In the genomic region with DNA sequence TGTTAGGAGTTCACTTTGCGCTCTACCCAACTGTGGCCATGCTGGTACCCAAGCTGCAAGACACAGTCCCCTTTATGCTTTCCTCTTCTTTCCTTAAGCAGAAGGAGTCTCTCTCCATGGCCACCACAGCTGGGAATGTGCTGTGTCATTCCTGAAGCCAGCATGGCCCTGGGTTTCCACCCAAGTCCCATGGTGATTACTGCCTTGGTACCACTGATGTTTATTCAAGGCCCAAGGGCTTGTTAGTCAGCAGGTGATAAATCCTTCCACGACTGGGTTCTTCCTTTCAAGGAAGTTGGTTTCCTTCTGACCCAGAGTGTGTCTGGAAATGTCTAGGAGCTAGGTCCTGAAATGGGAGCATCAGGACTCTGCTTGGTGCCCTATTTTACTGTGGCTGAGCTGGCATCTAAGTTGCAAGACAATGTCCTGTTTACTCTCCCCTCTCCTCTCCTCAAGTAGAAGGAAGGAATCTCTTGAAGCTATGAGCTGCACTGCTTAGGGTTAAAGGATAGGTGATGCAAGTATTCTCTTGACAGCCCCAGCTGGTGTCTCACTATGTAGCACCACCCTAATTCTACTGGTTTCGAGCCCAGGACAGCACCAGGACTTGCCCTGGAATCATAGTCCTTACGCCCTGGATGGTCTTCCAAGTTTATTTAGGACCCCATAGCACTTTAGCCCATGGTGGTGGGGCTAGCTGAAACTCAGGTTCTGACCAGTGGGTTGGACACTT, we compare ENCODE assay signal across 1 cellular context.
TF ChIP-seq lines count a peak whose summit lies in the region.

No MANE protein-coding gene starts in this region.

TF ChIP-seq in HepG2, 621 proteins besides CTCF, POLR2A, EP300 and RAD21:
- TF ChIP-seq SAP130 (CRISPR knock-in tag; IDR thresholded peaks at IDR 0.05; ENCODE audit: low read depth) (no peak), ISL2 (CRISPR knock-in tag; IDR thresholded peaks at IDR 0.05) (no peak), NFE2L2 (IDR thresholded peaks at IDR 0.05; ENCODE audit: low read length) (peak; percentile 30; the same call in 1 of the 2 replicates)
